In the genomic region with DNA sequence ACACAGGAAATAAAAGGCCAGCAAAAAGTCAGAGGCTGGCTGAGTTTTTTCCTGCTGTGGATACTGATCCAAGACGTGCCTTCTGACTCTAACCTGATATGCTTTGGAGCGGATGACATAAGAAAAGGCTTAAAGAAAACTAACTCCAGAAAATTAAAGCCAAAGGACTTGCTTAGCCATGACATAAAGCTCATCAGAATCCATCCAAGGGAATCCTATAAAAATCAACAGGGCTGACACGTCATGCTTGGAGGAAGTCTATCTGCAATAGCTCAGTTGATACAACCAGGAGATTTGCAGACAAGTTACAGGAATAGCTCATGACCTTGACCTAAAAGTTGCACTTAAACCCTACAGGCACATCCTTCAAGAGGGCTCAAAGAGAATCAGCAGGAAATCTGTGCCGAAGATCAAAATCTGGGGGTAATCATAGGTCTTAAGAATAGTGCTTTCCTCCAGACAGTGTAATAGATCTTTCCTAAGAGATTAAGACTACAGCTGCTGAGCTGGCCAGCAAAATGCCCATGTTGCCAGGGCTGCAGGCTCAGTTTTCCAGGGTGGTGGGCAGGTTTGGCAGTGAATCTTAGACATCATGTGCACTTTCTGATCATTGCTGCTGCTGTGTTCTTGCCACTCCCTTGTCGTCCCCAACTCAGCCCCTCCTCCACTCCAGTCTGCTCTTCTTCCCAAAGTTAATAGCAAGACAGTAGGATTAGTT, we compare ENCODE assay signal across 15 cellular contexts.
DNase-seq lines count a peak whose midpoint lies in the region; ATAC-seq and TF ChIP-seq lines count a peak whose summit lies in the region.
"Had no signal": no experiment of that assay in that cellular context is flagged by ENCODE, and none has a peak within 500 bp of the region (broad histone marks: within the 10 kb centered on the region; RNA-seq: fewer than 3 reads in every experiment).

No MANE protein-coding gene starts in this region.

- H3K79me1 ChIP-seq in mesenchymal stem cell (replicated peaks; ENCODE audit: low read length, poor library complexity, severe bottlenecking): no peaks in the 10 kb centered on the region

- H3K27me3 ChIP-seq in mesenchymal stem cell (ENCODE audit: control insufficient read depth in 1 of 2, insufficient read depth in 1 of 2, low read length in 2 of 2) (no peaks in the 10 kb centered on the region), upper lobe of right lung (no peaks in the 10 kb centered on the region)
- H3K27me3 ChIP-seq: cardiac muscle cell had no signal

- peak overlapping the region; percentile 4 for H4K8ac ChIP-seq in mesenchymal stem cell (ENCODE audit: low read length)

- H4K91ac ChIP-seq in mesenchymal stem cell (ENCODE audit: low read length): peak overlapping the region; percentile 66

- H3K4me1 ChIP-seq in mesenchymal stem cell (ENCODE audit: control insufficient read depth, insufficient read depth, low read depth, low read length) (no peaks in the 10 kb centered on the region), upper lobe of right lung (peaks cover 9% of the 10 kb centered on the region)

- H2BK15ac ChIP-seq in mesenchymal stem cell (ENCODE audit: low read depth, poor library complexity, severe bottlenecking): no peak overlapping the region

- TF ChIP-seq CTCF in coronary artery (IDR thresholded peaks at IDR 0.05) (no peak), upper lobe of right lung (IDR thresholded peaks at IDR 0.05) (no peak)

- intact Hi-C loops in upper lobe of right lung (cut with DNase I): no loop called here

- H2AK5ac ChIP-seq in mesenchymal stem cell (ENCODE audit: low read length, severe bottlenecking): no peak overlapping the region

- DNase-seq in NCI-H2227 (lab: John Stamatoyannopoulos, UW; ENCODE audit: unreplicated experiment) (peak; percentile 30), NCI-H2227 treated with DMSO at 0.1 percent for 48 hours (lab: John Stamatoyannopoulos, UW) (no peak), coronary artery (ENCODE audit: low spot score) (peak; percentile 63), mesenchymal stem cell (peak; percentile 90), upper lobe of right lung (no peak), left lobe of liver (ENCODE audit: low spot score) (no peak)
- DNase-seq: activated CD8-positive, alpha-beta T cell treated with anti-CD3 and anti-CD28 coated beads, Interleukin-2, amount 10 ng/mL, durations not matched to agents 7 days and 5 days; activated effector memory CD4-positive, alpha-beta T cell treated with Interleukin-2 at 50 U/mL for 16 hours; erythroblast; NCI-H1436 treated with DMSO at 0.1 percent for 48 hours; NCI-H526 had no signal

- WGBS in mesenchymal stem cell: 25% methylated on average over 4 of the region's 5 CpGs

- no peak overlapping the region for H2BK5ac ChIP-seq in mesenchymal stem cell (ENCODE audit: low read depth, low read length, poor library complexity, severe bottlenecking)

- peak overlapping the region in 1 of 2 experiments; percentile 40 for H3K4ac ChIP-seq in mesenchymal stem cell (ENCODE audit: low read depth in 1 of 2, low read length in 2 of 2)

- H3K9ac ChIP-seq in mesenchymal stem cell (ENCODE audit: low read length): peak overlapping the region; percentile 20

- no peak overlapping the region for H2AFZ ChIP-seq in mesenchymal stem cell (ENCODE audit: low read depth, low read length)

- no peak overlapping the region for H3K23ac ChIP-seq in mesenchymal stem cell (ENCODE audit: low read length in 2 of 2)

- H3K14ac ChIP-seq in mesenchymal stem cell (ENCODE audit: low read length in 2 of 2): no peak overlapping the region

- no peak overlapping the region for H3K4me3 ChIP-seq in coronary artery
- H3K4me3 ChIP-seq in mesenchymal stem cell (ENCODE audit: insufficient read depth in 1 of 2, low read depth in 1 of 2, low read length in 2 of 2): no peak overlapping the region
- H3K4me3 ChIP-seq in upper lobe of right lung: no peak overlapping the region
- H3K4me3 ChIP-seq: cardiac muscle cell had no signal

- H2BK120ac ChIP-seq in mesenchymal stem cell (ENCODE audit: low read depth, low read length): peak overlapping the region; percentile 64

- H3K36me3 ChIP-seq in mesenchymal stem cell (ENCODE audit: control insufficient read depth in 1 of 2, insufficient read depth in 2 of 2, low read depth in 1 of 2, low read length in 2 of 2): no peaks in the 10 kb centered on the region
- H3K36me3 ChIP-seq in upper lobe of right lung: no peaks in the 10 kb centered on the region
- H3K36me3 ChIP-seq: cardiac muscle cell had no signal

- H3K18ac ChIP-seq in mesenchymal stem cell (ENCODE audit: low read depth in 1 of 2, low read length in 2 of 2): peak overlapping the region; percentile 22 to 58

- no peak overlapping the region for H3K4me2 ChIP-seq in mesenchymal stem cell (ENCODE audit: low read length, poor library complexity, severe bottlenecking)

- H2BK12ac ChIP-seq in mesenchymal stem cell (ENCODE audit: low read length in 2 of 2): peak overlapping the region; percentile 26 to 44

- H3K27ac ChIP-seq in coronary artery: peak overlapping the region; percentile 43 to 65
- H3K27ac ChIP-seq in mesenchymal stem cell (ENCODE audit: low read length, poor library complexity, severe bottlenecking): no peak overlapping the region
- peak overlapping the region; percentile 6 for H3K27ac ChIP-seq in upper lobe of right lung
- H3K27ac ChIP-seq: 22Rv1, cardiac muscle cell had no signal

- H3K9me3 ChIP-seq in mesenchymal stem cell (ENCODE audit: control insufficient read depth, low read length) (no peaks in the 10 kb centered on the region), upper lobe of right lung (no peaks in the 10 kb centered on the region)

- ATAC-seq in upper lobe of right lung: peak; percentile 43
- no peak for ATAC-seq in GM19324 (IDR thresholded peaks at IDR 0.05; ENCODE audit: low FRiP score, unreplicated experiment)
- ATAC-seq in GM19455 (IDR thresholded peaks at IDR 0.05; ENCODE audit: unreplicated experiment): no peak
- ATAC-seq in left lobe of liver: no peak
- ATAC-seq: activated CD8-positive, alpha-beta T cell treated with anti-CD3 and anti-CD28 coated beads, Interleukin-2, amount 10 ng/mL, durations not matched to agents 7 days and 5 days had no signal

Comparison
In these comparisons a context has a peak if more than half of its experiments do, and no peak if none do; other contexts are left out.
1. DNase-seq: peak in NCI-H2227 (single experiment), coronary artery (single experiment) and mesenchymal stem cell (single experiment); none in NCI-H2227 treated with DMSO at 0.1 percent for 48 hours (single experiment), upper lobe of right lung (single experiment) and left lobe of liver (single experiment).